In the genomic region with DNA sequence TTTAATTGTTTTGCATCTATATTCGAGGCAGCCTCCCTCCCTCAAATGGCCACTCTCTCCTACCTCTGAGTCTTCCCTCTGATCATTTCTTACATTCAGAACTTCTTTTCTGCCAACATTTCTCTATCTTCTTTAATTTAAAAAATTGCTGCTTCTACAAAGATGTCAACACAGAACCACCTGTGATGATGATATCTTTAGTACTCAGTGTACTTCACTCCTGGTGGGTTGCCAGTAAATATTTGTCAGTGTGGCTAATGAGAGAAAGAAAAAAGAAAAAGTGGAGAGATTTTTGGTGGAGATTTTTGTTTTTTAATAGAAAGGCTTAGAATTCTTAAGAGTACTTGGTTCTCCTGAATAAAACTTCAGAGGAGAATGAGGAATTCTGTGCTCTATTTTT, we compare ENCODE assay signal across 27 cellular contexts.
"Had no signal": no experiment of that assay in that cellular context is flagged by ENCODE, and none has a peak within 500 bp of the region (broad histone marks: within the 10 kb centered on the region; RNA-seq: fewer than 3 reads in every experiment).

No MANE protein-coding gene starts in this region.

- H3K9me3 ChIP-seq: breast epithelium, heart right ventricle, left ventricle myocardium inferior, mucosa of descending colon, ovary, prostate gland, suprapubic skin, tibial nerve had no signal

- DNase-seq: activated B cell treated with CpG ODN at 0.5 μM for 24 hours; activated CD4-positive, alpha-beta T cell treated with anti-CD3 and anti-CD28 coated beads, Interleukin-2, amount 50 U/mL, for 1 hour; activated CD8-positive, alpha-beta T cell treated with anti-CD3 and anti-CD28 coated beads for 36 hours; activated T-cell treated with anti-CD3 and anti-CD28 coated beads, Interleukin-2, amount 50 U/mL, for 4 hours; central memory CD4-positive, alpha-beta T cell; endodermal cell; foreskin keratinocyte; heart right ventricle; left ventricle myocardium inferior; mucosa of descending colon; ovary; retina; stimulated activated CD4-positive, alpha-beta T cell treated with anti-CD3 and anti-CD28 coated beads, Interleukin-2, amount 100 ng/mL, for 24 hours; stimulated activated naive CD4-positive, alpha-beta T cell; T1000 had no signal

- ATAC-seq: activated CD8-positive, alpha-beta T cell treated with anti-CD3 and anti-CD28 coated beads for 36 hours; activated naive CD4-positive, alpha-beta T cell treated with anti-CD3 and anti-CD28 coated beads, Interleukin-2, amount 50 U/mL, for 72 hours; activated T-cell treated with anti-CD3 and anti-CD28 coated beads, Interleukin-2, amount 50 U/mL, for 4 hours; activated T-helper 17 cell treated with anti-CD3 and anti-CD28 coated beads, Interleukin-2, amount 50 U/mL, for 72 hours; esophagus mucosa; foreskin keratinocyte; heart right ventricle; mucosa of descending colon; natural killer cell treated with Interleukin-12 subunit alpha and Interleukin-12 subunit beta and Interleukin-15 and Interleukin-18, amount 100 ng/mL, for 72 hours had no signal

- H3K36me3 ChIP-seq: breast epithelium, ovary, prostate gland, suprapubic skin had no signal

- H3K9me3 Mint-ChIP-seq: activated B cell treated with CpG ODN at 0.5 μM for 24 hours; activated CD8-positive, alpha-beta T cell treated with anti-CD3 and anti-CD28 coated beads for 36 hours; activated naive CD4-positive, alpha-beta T cell treated with anti-CD3 and anti-CD28 coated beads, Interleukin-2, amount 50 U/mL, for 72 hours; activated T-cell treated with anti-CD3 and anti-CD28 coated beads, Interleukin-2, amount 50 U/mL, for 4 hours; activated T-helper 17 cell treated with anti-CD3 and anti-CD28 coated beads, Interleukin-2, amount 50 U/mL, for 72 hours; dendritic cell treated with granulocyte-macrophage colony-stimulating factor and Interleukin-4, amounts not matched to agents 40 ng/mL and 50 ng/mL, for 4 days; natural killer cell treated with Interleukin-12 subunit alpha and Interleukin-12 subunit beta and Interleukin-15 and Interleukin-18, amount 100 ng/mL, for 72 hours; T-helper 1 cell treated with Interleukin-12 subunit alpha and Interleukin-12 subunit beta and Interleukin-4 antibody, amounts not matched to agents 30 μg/mL and 1 μg/mL, for 36 hours had no signal

- H3K27ac ChIP-seq: foreskin keratinocyte, heart right ventricle, left ventricle myocardium inferior, ovary, suprapubic skin had no signal

- H3K4me3 ChIP-seq: heart right ventricle, left ventricle myocardium inferior, lung, mucosa of descending colon, ovary, prostate gland, smooth muscle cell, suprapubic skin, tibial nerve had no signal

- H3K4me1 ChIP-seq: breast epithelium, foreskin keratinocyte, prostate gland had no signal

- H3K4me3 Mint-ChIP-seq: activated B cell treated with CpG ODN at 0.5 μM for 24 hours; activated CD8-positive, alpha-beta T cell treated with anti-CD3 and anti-CD28 coated beads for 36 hours; activated T-cell treated with anti-CD3 and anti-CD28 coated beads, Interleukin-2, amount 50 U/mL, for 4 hours; activated T-helper 17 cell treated with anti-CD3 and anti-CD28 coated beads, Interleukin-2, amount 50 U/mL, for 72 hours; dendritic cell treated with granulocyte-macrophage colony-stimulating factor and Interleukin-4, amounts not matched to agents 40 ng/mL and 50 ng/mL, for 4 days; endodermal cell; natural killer cell treated with Interleukin-12 subunit alpha and Interleukin-12 subunit beta and Interleukin-15 and Interleukin-18, amount 100 ng/mL, for 72 hours; T-helper 1 cell treated with Interleukin-12 subunit alpha and Interleukin-12 subunit beta and Interleukin-4 antibody, amounts not matched to agents 30 μg/mL and 1 μg/mL, for 36 hours had no signal

- H3K27ac Mint-ChIP-seq: activated B cell treated with CpG ODN at 0.5 μM for 24 hours; activated CD8-positive, alpha-beta T cell treated with anti-CD3 and anti-CD28 coated beads for 36 hours; activated naive CD4-positive, alpha-beta T cell treated with anti-CD3 and anti-CD28 coated beads, Interleukin-2, amount 50 U/mL, for 72 hours; dendritic cell treated with granulocyte-macrophage colony-stimulating factor and Interleukin-4, amounts not matched to agents 40 ng/mL and 50 ng/mL, for 4 days; endodermal cell; natural killer cell treated with Interleukin-12 subunit alpha and Interleukin-12 subunit beta and Interleukin-15 and Interleukin-18, amount 100 ng/mL, for 72 hours; T-helper 1 cell treated with Interleukin-12 subunit alpha and Interleukin-12 subunit beta and Interleukin-4 antibody, amounts not matched to agents 30 μg/mL and 1 μg/mL, for 36 hours had no signal

- H3K27me3 ChIP-seq: breast epithelium, foreskin keratinocyte, heart right ventricle, ovary, suprapubic skin, tibial nerve had no signal

- H3K27me3 Mint-ChIP-seq: activated B cell treated with CpG ODN at 0.5 μM for 24 hours; activated CD8-positive, alpha-beta T cell treated with anti-CD3 and anti-CD28 coated beads for 36 hours; activated T-helper 17 cell treated with anti-CD3 and anti-CD28 coated beads, Interleukin-2, amount 50 U/mL, for 72 hours; dendritic cell treated with granulocyte-macrophage colony-stimulating factor and Interleukin-4, amounts not matched to agents 40 ng/mL and 50 ng/mL, for 4 days; natural killer cell treated with Interleukin-12 subunit alpha and Interleukin-12 subunit beta and Interleukin-15 and Interleukin-18, amount 100 ng/mL, for 72 hours had no signal

- H3K4me1 Mint-ChIP-seq: activated B cell treated with CpG ODN at 0.5 μM for 24 hours had no signal
